1 cellular context compared by ENCODE assay signal in the genomic region with DNA sequence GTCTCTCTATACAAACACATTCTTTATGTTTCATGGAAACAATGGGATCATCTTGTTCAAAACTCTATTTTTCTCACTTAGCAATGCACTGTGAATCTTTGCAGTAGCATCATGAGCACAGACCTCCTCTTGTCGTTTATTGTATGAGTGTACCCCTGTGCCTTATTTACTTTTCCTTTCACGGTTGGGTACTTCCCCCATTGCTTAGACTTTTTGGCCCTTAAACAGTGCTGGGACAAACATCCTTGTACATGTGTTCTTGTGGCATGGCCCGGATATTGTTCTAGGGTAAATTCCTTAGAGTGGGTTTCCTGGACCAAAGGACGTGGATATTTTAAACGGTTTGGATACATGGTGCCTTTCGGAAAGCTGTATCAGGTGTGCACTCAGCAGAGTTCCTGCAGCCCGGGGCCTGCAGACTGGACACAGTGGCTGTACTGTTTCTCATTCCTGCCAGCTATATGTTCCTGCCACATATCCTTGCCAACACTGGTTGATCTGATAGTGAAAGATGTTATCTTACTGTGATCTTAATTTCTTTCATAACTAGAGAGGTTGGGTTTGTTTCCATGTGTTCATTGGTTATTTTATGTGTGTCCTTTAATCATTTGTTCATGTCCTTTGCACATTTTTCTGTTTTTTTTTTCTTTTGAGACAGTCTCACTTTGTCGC.
TF ChIP-seq lines count a peak whose summit lies in the region.

No MANE protein-coding gene starts in this region.

TF ChIP-seq in WTC11, 78 proteins besides CTCF, POLR2A, EP300 and RAD21:
- TF ChIP-seq, protein P1, sequence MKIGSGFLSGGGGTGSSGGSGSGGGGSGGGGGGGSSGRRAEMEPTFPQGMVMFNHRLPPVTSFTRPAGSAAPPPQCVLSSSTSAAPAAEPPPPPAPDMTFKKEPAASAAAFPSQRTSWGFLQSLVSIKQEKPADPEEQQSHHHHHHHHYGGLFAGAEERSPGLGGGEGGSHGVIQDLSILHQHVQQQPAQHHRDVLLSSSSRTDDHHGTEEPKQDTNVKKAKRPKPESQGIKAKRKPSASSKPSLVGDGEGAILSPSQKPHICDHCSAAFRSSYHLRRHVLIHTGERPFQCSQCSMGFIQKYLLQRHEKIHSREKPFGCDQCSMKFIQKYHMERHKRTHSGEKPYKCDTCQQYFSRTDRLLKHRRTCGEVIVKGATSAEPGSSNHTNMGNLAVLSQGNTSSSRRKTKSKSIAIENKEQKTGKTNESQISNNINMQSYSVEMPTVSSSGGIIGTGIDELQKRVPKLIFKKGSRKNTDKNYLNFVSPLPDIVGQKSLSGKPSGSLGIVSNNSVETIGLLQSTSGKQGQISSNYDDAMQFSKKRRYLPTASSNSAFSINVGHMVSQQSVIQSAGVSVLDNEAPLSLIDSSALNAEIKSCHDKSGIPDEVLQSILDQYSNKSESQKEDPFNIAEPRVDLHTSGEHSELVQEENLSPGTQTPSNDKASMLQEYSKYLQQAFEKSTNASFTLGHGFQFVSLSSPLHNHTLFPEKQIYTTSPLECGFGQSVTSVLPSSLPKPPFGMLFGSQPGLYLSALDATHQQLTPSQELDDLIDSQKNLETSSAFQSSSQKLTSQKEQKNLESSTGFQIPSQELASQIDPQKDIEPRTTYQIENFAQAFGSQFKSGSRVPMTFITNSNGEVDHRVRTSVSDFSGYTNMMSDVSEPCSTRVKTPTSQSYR (CRISPR knock-in tag; IDR thresholded peaks at IDR 0.05) = no peak
- no peak for TF ChIP-seq MYBL2 (CRISPR knock-in tag; IDR thresholded peaks at IDR 0.05)
TF ChIP-seq in WTC11: peak in this region for 0.
